ENCODE assay signal across 35 cellular contexts in the genomic region with DNA sequence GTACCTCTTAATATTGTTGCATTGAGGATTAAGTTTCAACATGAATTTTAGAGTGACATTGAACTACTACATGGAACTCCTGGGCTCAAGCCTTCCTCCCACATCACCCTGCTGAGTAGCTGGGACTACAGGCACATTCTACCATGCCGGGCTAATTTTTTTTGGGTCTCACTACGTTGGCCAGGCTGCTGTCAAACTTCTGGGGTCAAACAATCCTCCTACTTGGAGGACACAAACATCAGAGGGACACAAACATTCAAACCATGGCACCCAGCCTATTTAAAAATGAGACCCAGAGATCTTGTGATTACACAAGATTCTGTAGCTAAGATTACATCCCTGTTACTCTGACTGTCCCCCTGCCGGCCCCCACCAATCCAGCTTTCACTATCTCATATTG.
"Had no signal": no experiment of that assay in that cellular context is flagged by ENCODE, and none has a peak within 500 bp of the region (broad histone marks: within the 10 kb centered on the region; RNA-seq: fewer than 3 reads in every experiment).

No MANE protein-coding gene starts in this region.

- H3K36me3 ChIP-seq: adrenal gland, brain microvascular endothelial cell, breast epithelium had no signal

- H3K4me3 Mint-ChIP-seq: activated B cell treated with CpG ODN at 0.5 μM for 24 hours; activated CD4-positive, alpha-beta memory T cell treated with anti-CD3 and anti-CD28 coated beads for 36 hours; activated CD4-positive, alpha-beta T cell treated with anti-CD3 and anti-CD28 coated beads, Interleukin-2, amount 10 ng/mL, durations not matched to agents 24 days and 14 days; activated CD8-positive, alpha-beta T cell treated with anti-CD3 and anti-CD28 coated beads for 36 hours; activated naive CD4-positive, alpha-beta T cell treated with anti-CD3 and anti-CD28 coated beads for 36 hours; activated naive CD8-positive, alpha-beta T cell treated with anti-CD3 and anti-CD28 coated beads for 36 hours; activated T-cell treated with anti-CD3 and anti-CD28 coated beads, Interleukin-2, amount 50 U/mL, for 4 hours; activated T-cell treated with anti-CD3 and anti-CD28 coated beads, Interleukin-2, amount 50 U/mL, for 72 hours; activated T-helper 1 cell treated with anti-CD3 and anti-CD28 coated beads, Interleukin-12 subunit alpha, Interleukin-12 subunit beta, Interleukin-2, Interleukin-4 antibody, amounts not matched to agents 30 ng/mL and 10 ng/mL and 1 ng/mL, durations not matched to agents 14 hours and 24 hours and 36 hours; activated T-helper 17 cell treated with anti-CD3 and anti-CD28 coated beads, Interleukin-2, amount 50 U/mL, for 72 hours; T-helper 1 cell treated with Interleukin-12 subunit alpha and Interleukin-12 subunit beta and Interleukin-4 antibody, amounts not matched to agents 30 μg/mL and 1 μg/mL, for 36 hours; T-helper 2 cell treated with Interferon-gamma antibody and Interleukin-4, amounts not matched to agents 5 μg/mL and 100 μg/mL, for 36 hours had no signal

- H3K27ac Mint-ChIP-seq: activated B cell treated with CpG ODN at 0.5 μM for 24 hours; activated CD4-positive, alpha-beta memory T cell treated with anti-CD3 and anti-CD28 coated beads for 36 hours; activated CD4-positive, alpha-beta T cell treated with anti-CD3 and anti-CD28 coated beads, Interleukin-2, amount 10 ng/mL, durations not matched to agents 24 days and 14 days; activated CD8-positive, alpha-beta T cell treated with anti-CD3 and anti-CD28 coated beads for 36 hours; activated naive CD4-positive, alpha-beta T cell treated with anti-CD3 and anti-CD28 coated beads for 36 hours; activated naive CD4-positive, alpha-beta T cell treated with anti-CD3 and anti-CD28 coated beads, Interleukin-2, amount 50 U/mL, for 72 hours; activated naive CD8-positive, alpha-beta T cell treated with anti-CD3 and anti-CD28 coated beads for 36 hours; activated T-cell treated with anti-CD3 and anti-CD28 coated beads, Interleukin-2, amount 50 U/mL, for 72 hours; activated T-helper 1 cell treated with anti-CD3 and anti-CD28 coated beads, Interleukin-12 subunit alpha, Interleukin-12 subunit beta, Interleukin-2, Interleukin-4 antibody, amounts not matched to agents 30 ng/mL and 10 ng/mL and 1 ng/mL, durations not matched to agents 14 hours and 24 hours and 36 hours; activated T-helper 17 cell treated with anti-CD3 and anti-CD28 coated beads, Interleukin-2, amount 50 U/mL, for 72 hours; T-helper 1 cell treated with Interleukin-12 subunit alpha and Interleukin-12 subunit beta and Interleukin-4 antibody, amounts not matched to agents 30 μg/mL and 1 μg/mL, for 36 hours; T-helper 2 cell treated with Interferon-gamma antibody and Interleukin-4, amounts not matched to agents 5 μg/mL and 100 μg/mL, for 36 hours had no signal

- DNase-seq: activated B cell treated with CpG ODN at 0.5 μM for 24 hours; activated CD4-positive, alpha-beta memory T cell treated with anti-CD3 and anti-CD28 coated beads for 36 hours; activated CD4-positive, alpha-beta T cell treated with anti-CD3 and anti-CD28 coated beads for 4 hours; activated CD4-positive, alpha-beta T cell treated with anti-CD3 and anti-CD28 coated beads, Interleukin-2, amount 50 U/mL, for 1 hour; activated CD4-positive, alpha-beta T cell treated with anti-CD3 and anti-CD28 coated beads, Interleukin-2, amount 50 U/mL, for 4 hours; activated CD4-positive, CD25-positive, alpha-beta regulatory T cell treated with anti-CD3 and anti-CD28 coated beads, Interleukin-2, amount 50 U/mL, for 72 hours; activated CD8-positive, alpha-beta memory T cell treated with anti-CD3 and anti-CD28 coated beads, Interleukin-2, amount 50 U/mL, for 4 hours; activated CD8-positive, alpha-beta T cell treated with anti-CD3 and anti-CD28 coated beads for 36 hours; activated effector memory CD4-positive, alpha-beta T cell treated with anti-CD3 and anti-CD28 coated beads, Interleukin-2, amount 50 U/mL, for 16 hours; activated gamma-delta T cell treated with Interleukin-2 at 50 U/mL for 16 hours; activated naive CD4-positive, alpha-beta T cell; activated naive CD4-positive, alpha-beta T cell treated with anti-CD3 and anti-CD28 coated beads for 36 hours; activated naive CD4-positive, alpha-beta T cell treated with anti-CD3 and anti-CD28 coated beads, Interleukin-2, amount 50 U/mL, for 16 hours; activated naive CD8-positive, alpha-beta T cell treated with anti-CD3 and anti-CD28 coated beads for 36 hours; activated T-cell treated with anti-CD3 and anti-CD28 coated beads for 4 hours; activated T-cell treated with anti-CD3 and anti-CD28 coated beads, Interleukin-2, amount 50 U/mL, for 1 hour; activated T-cell treated with anti-CD3 and anti-CD28 coated beads, Interleukin-2, amount 50 U/mL, for 4 hours; activated T-cell treated with anti-CD3 and anti-CD28 coated beads, Interleukin-2, amount 50 U/mL, for 72 hours; adrenal gland; amniotic stem cell; aorta; body of pancreas; brain microvascular endothelial cell; central memory CD4-positive, alpha-beta T cell; T-helper 1 cell; T-helper 2 cell; T-helper 9 cell had no signal

- H3K4me1 ChIP-seq: adrenal gland, body of pancreas, breast epithelium had no signal

- H3K36me3 Mint-ChIP-seq: activated CD4-positive, alpha-beta memory T cell treated with anti-CD3 and anti-CD28 coated beads for 36 hours; activated naive CD4-positive, alpha-beta T cell treated with anti-CD3 and anti-CD28 coated beads, Interleukin-2, amount 50 U/mL, for 72 hours; activated naive CD8-positive, alpha-beta T cell treated with anti-CD3 and anti-CD28 coated beads for 36 hours had no signal

- H3K27me3 Mint-ChIP-seq: activated B cell treated with CpG ODN at 0.5 μM for 24 hours; activated T-helper 17 cell treated with anti-CD3 and anti-CD28 coated beads, Interleukin-2, amount 50 U/mL, for 72 hours had no signal

- H3K27ac ChIP-seq: adrenal gland, body of pancreas, brain microvascular endothelial cell, breast epithelium, VCaP had no signal

- H3K27me3 ChIP-seq: adrenal gland, body of pancreas, brain microvascular endothelial cell, breast epithelium had no signal

- H3K4me3 ChIP-seq: adrenal gland, body of pancreas, breast epithelium had no signal

- H3K9me3 ChIP-seq: adrenal gland, body of pancreas, breast epithelium had no signal

- H3K4me1 Mint-ChIP-seq: activated B cell treated with CpG ODN at 0.5 μM for 24 hours; activated CD4-positive, alpha-beta T cell treated with anti-CD3 and anti-CD28 coated beads, Interleukin-2, amount 10 ng/mL, durations not matched to agents 24 days and 14 days; activated naive CD8-positive, alpha-beta T cell treated with anti-CD3 and anti-CD28 coated beads for 36 hours had no signal

- H3K9me3 Mint-ChIP-seq: activated B cell treated with CpG ODN at 0.5 μM for 24 hours; activated CD4-positive, alpha-beta memory T cell treated with anti-CD3 and anti-CD28 coated beads for 36 hours; activated CD8-positive, alpha-beta T cell treated with anti-CD3 and anti-CD28 coated beads for 36 hours; activated naive CD4-positive, alpha-beta T cell treated with anti-CD3 and anti-CD28 coated beads for 36 hours; activated naive CD4-positive, alpha-beta T cell treated with anti-CD3 and anti-CD28 coated beads, Interleukin-2, amount 50 U/mL, for 72 hours; activated naive CD8-positive, alpha-beta T cell treated with anti-CD3 and anti-CD28 coated beads for 36 hours; activated T-cell treated with anti-CD3 and anti-CD28 coated beads, Interleukin-2, amount 50 U/mL, for 4 hours; activated T-helper 1 cell treated with anti-CD3 and anti-CD28 coated beads, Interleukin-12 subunit alpha, Interleukin-12 subunit beta, Interleukin-2, Interleukin-4 antibody, amounts not matched to agents 30 ng/mL and 10 ng/mL and 1 ng/mL, durations not matched to agents 14 hours and 24 hours and 36 hours; T-helper 1 cell treated with Interleukin-12 subunit alpha and Interleukin-12 subunit beta and Interleukin-4 antibody, amounts not matched to agents 30 μg/mL and 1 μg/mL, for 36 hours; T-helper 2 cell treated with Interferon-gamma antibody and Interleukin-4, amounts not matched to agents 5 μg/mL and 100 μg/mL, for 36 hours had no signal
